In genomic region chr4:8010618-8011017, GRCh38 we compare ENCODE assay signal across 8 cellular contexts.
DNase-seq lines count a peak whose midpoint lies in the region; ATAC-seq lines count a peak whose summit lies in the region.

No MANE protein-coding gene starts in this region.

- no peak overlapping the region for H3K4me2 ChIP-seq in Karpas-422 (ENCODE audit: low read depth, low read length, poor library complexity, severe bottlenecking)

- DNase-seq in NCI-H1417 (lab: John Stamatoyannopoulos, UW) (peak; percentile 98 to 100 (median 99)), SHP77 treated with DMSO at 0.1 percent for 48 hours (lab: John Stamatoyannopoulos, UW) (peak; percentile 30), hypothalamus (lab: John Stamatoyannopoulos, UW) (peak in 50 of 51 donors; percentile 15 to 93 (median 74)), superior temporal gyrus (ENCODE audit: extremely low spot score) (peak; percentile 84), Karpas-422 (no peak)

- no peaks in the 10 kb centered on the region for H3K79me2 ChIP-seq in Karpas-422 (ENCODE audit: low read length)

- no peak overlapping the region for H3K9ac ChIP-seq in Karpas-422 (ENCODE audit: low read length)

- no peak overlapping the region for H3K4me3 ChIP-seq in Karpas-422 (ENCODE audit: low read length)

- no peaks in the 10 kb centered on the region for H3K9me2 ChIP-seq in Karpas-422 (replicated peaks; ENCODE audit: insufficient read depth, low read length)

- ATAC-seq in GM18867 (IDR thresholded peaks at IDR 0.05; ENCODE audit: unreplicated experiment): no peak
- no peak for ATAC-seq in HG03571 (IDR thresholded peaks at IDR 0.05; ENCODE audit: unreplicated experiment)
- ATAC-seq in GM21786 (IDR thresholded peaks at IDR 0.05; ENCODE audit: unreplicated experiment): no peak

- no peak overlapping the region for H2AFZ ChIP-seq in Karpas-422 (ENCODE audit: low read length)

- no peaks in the 10 kb centered on the region; the same call in 1 of the 2 replicates for H4K20me1 ChIP-seq in Karpas-422 (ENCODE audit: insufficient read depth, low read depth, low read length)

- no peaks in the 10 kb centered on the region for H3K27me3 ChIP-seq in Karpas-422 (ENCODE audit: low read length)

- H3K4me1 ChIP-seq in Karpas-422 (ENCODE audit: low read length): no peaks in the 10 kb centered on the region

- no peaks in the 10 kb centered on the region for H3K36me3 ChIP-seq in Karpas-422 (ENCODE audit: insufficient read depth, low read length)

- H3K27ac ChIP-seq in Karpas-422 (ENCODE audit: low read length): no peak overlapping the region

- H3K9me3 ChIP-seq in Karpas-422 (ENCODE audit: low read length): no peaks in the 10 kb centered on the region
